12 cellular contexts compared by ENCODE assay signal in genomic region chr7:131034166-131034881, GRCh38.
DNase-seq lines count a peak whose midpoint lies in the region; ATAC-seq, FAIRE-seq and TF ChIP-seq lines count a peak whose summit lies in the region.
"Had no signal": no experiment of that assay in that cellular context is flagged by ENCODE, and none has a peak within 500 bp of the region (broad histone marks: within the 10 kb centered on the region; RNA-seq: fewer than 3 reads in every experiment).

No MANE protein-coding gene starts in this region.

- CTCF ChIA-PET in activated naive CD4-positive, alpha-beta T cell treated with anti-CD3 and anti-CD28 coated beads for 36 hours (lab: Charles Lee), result no interaction called here
- CTCF ChIA-PET in activated naive CD4-positive, alpha-beta T cell treated with anti-CD3 and anti-CD28 coated beads, Interleukin-2, amount 10 ng/mL, durations not matched to agents 7 days and 5 days (lab: Charles Lee), result no interaction called here
- CTCF ChIA-PET in activated B cell treated with CpG ODN at 0.5 μM for 24 hours (lab: Charles Lee), result no interaction called here

- peak; percentile 65 for DNase-seq in activated naive CD4-positive, alpha-beta T cell treated with anti-CD3 and anti-CD28 coated beads for 36 hours
- DNase-seq in activated naive CD4-positive, alpha-beta T cell treated with anti-CD3 and anti-CD28 coated beads, Interleukin-2, amount 10 ng/mL, durations not matched to agents 7 days and 5 days, result no peak
- no peak for DNase-seq in activated B cell treated with CpG ODN at 0.5 μM for 24 hours
- DNase-seq in right atrium auricular region (ENCODE audit: low spot score), result peak; percentile 49
- DNase-seq in testis, result peak; percentile 72
- DNase-seq in NCI-H526 treated with DMSO at 0.1 percent for 48 hours (lab: John Stamatoyannopoulos, UW), result no peak
- DNase-seq in H54 (ENCODE audit: insufficient read length, low spot score), result no peak
- no peak for DNase-seq in DMS114 treated with DMSO at 0.1 percent for 48 hours (lab: John Stamatoyannopoulos, UW; ENCODE audit: unreplicated experiment)
- DNase-seq: foreskin fibroblast; NCI-H1930; stimulated activated CD4-positive, alpha-beta T cell treated with anti-CD3 and anti-CD28 coated beads, Interleukin-2, amount 100 ng/mL, for 48 hours had no signal

- 60 to 67% methylated on average over 9 of the region's 9 CpGs for WGBS in testis, 2 donors

- ATAC-seq in activated B cell treated with CpG ODN at 0.5 μM for 24 hours (ENCODE audit: low read depth), result no peak

- H3K4me1 ChIP-seq in right atrium auricular region (peaks cover 0 to 61% of the 10 kb centered on the region in 2 donors), testis (peaks cover 40% of the 10 kb centered on the region)

- TF ChIP-seq CTCF in activated B cell treated with CpG ODN at 0.5 μM for 24 hours (IDR thresholded peaks at IDR 0.05), result no peak
- TF ChIP-seq CTCF in right atrium auricular region (IDR thresholded peaks at IDR 0.05), result no peak
- TF ChIP-seq CTCF in testis (IDR thresholded peaks at IDR 0.05), result no peak

- H3K9me3 ChIP-seq in right atrium auricular region (no peaks in the 10 kb centered on the region), testis (no peaks in the 10 kb centered on the region)
- H3K9me3 ChIP-seq: ascending aorta had no signal

- H3K9me3 Mint-ChIP-seq in activated naive CD4-positive, alpha-beta T cell treated with anti-CD3 and anti-CD28 coated beads for 36 hours, result peaks cover 5% of the 10 kb centered on the region
- peaks cover 2% of the 10 kb centered on the region for H3K9me3 Mint-ChIP-seq in activated naive CD4-positive, alpha-beta T cell treated with anti-CD3 and anti-CD28 coated beads, Interleukin-2, amount 10 ng/mL, durations not matched to agents 7 days and 5 days
- H3K9me3 Mint-ChIP-seq in activated B cell treated with CpG ODN at 0.5 μM for 24 hours, result no peaks in the 10 kb centered on the region

- H3K4me1 Mint-ChIP-seq in activated naive CD4-positive, alpha-beta T cell treated with anti-CD3 and anti-CD28 coated beads for 36 hours (ENCODE audit: low read depth), result peaks cover 86% of the 10 kb centered on the region
- peaks cover 74% of the 10 kb centered on the region for H3K4me1 Mint-ChIP-seq in activated naive CD4-positive, alpha-beta T cell treated with anti-CD3 and anti-CD28 coated beads, Interleukin-2, amount 10 ng/mL, durations not matched to agents 7 days and 5 days
- peaks cover 89% of the 10 kb centered on the region for H3K4me1 Mint-ChIP-seq in activated B cell treated with CpG ODN at 0.5 μM for 24 hours

- no peaks in the 10 kb centered on the region for H3K36me3 ChIP-seq in right atrium auricular region
- no peaks in the 10 kb centered on the region for H3K36me3 ChIP-seq in testis (ENCODE audit: low read depth, missing control alignments)
- H3K36me3 ChIP-seq: ascending aorta had no signal

- no peak overlapping the region for H3K27ac Mint-ChIP-seq in activated naive CD4-positive, alpha-beta T cell treated with anti-CD3 and anti-CD28 coated beads for 36 hours
- no peak overlapping the region for H3K27ac Mint-ChIP-seq in activated naive CD4-positive, alpha-beta T cell treated with anti-CD3 and anti-CD28 coated beads, Interleukin-2, amount 10 ng/mL, durations not matched to agents 7 days and 5 days
- peak overlapping the region; percentile 98 for H3K27ac Mint-ChIP-seq in activated B cell treated with CpG ODN at 0.5 μM for 24 hours

- POLR2A ChIA-PET in activated B cell treated with CpG ODN at 0.5 μM for 24 hours (lab: Charles Lee), result interaction anchor here (1.8 kb wide), 1 partner anchor 52 kb away, joined by 6 read pairs; no protein-coding TSS in a partner anchor

- intact Hi-C loops in activated naive CD4-positive, alpha-beta T cell treated with anti-CD3 and anti-CD28 coated beads for 36 hours (cut with micrococcal nuclease), result loop anchor here (10.0 kb wide), 2 partner anchors 760 to 850 kb away; no protein-coding TSS in a partner anchor
- intact Hi-C loops in activated B cell treated with CpG ODN at 0.5 μM for 24 hours (cut with micrococcal nuclease), result loop anchor here (5.0 kb wide), 1 partner anchor 37 kb away; no protein-coding TSS in a partner anchor
- intact Hi-C loops in testis (cut with DNase I; ENCODE audit: low total_unique reads), result no loop called here

- H3K27me3 ChIP-seq in right atrium auricular region, result no peaks in the 10 kb centered on the region
- no peaks in the 10 kb centered on the region for H3K27me3 ChIP-seq in testis
- H3K27me3 ChIP-seq: ascending aorta had no signal

- no peak for FAIRE-seq in H54 (lab: Jason Lieb, UNC)

- peaks cover 9% of the 10 kb centered on the region for H3K36me3 Mint-ChIP-seq in activated naive CD4-positive, alpha-beta T cell treated with anti-CD3 and anti-CD28 coated beads for 36 hours (ENCODE audit: low read depth)
- H3K36me3 Mint-ChIP-seq in activated naive CD4-positive, alpha-beta T cell treated with anti-CD3 and anti-CD28 coated beads, Interleukin-2, amount 10 ng/mL, durations not matched to agents 7 days and 5 days, result peaks cover 33% of the 10 kb centered on the region
- H3K36me3 Mint-ChIP-seq in activated B cell treated with CpG ODN at 0.5 μM for 24 hours (ENCODE audit: low read depth), result peaks cover 21% of the 10 kb centered on the region

- TF ChIP-seq POLR2A in testis (IDR thresholded peaks at IDR 0.05), result no peak
- no peak for TF ChIP-seq POLR2A in H54 (IDR thresholded peaks at IDR 0.05; ENCODE audit: low read depth, low read length)

- H3K4me3 ChIP-seq in right atrium auricular region (no peak overlapping the region), testis (no peak overlapping the region)
- H3K4me3 ChIP-seq: ascending aorta had no signal

- H3K27me3 Mint-ChIP-seq in activated naive CD4-positive, alpha-beta T cell treated with anti-CD3 and anti-CD28 coated beads for 36 hours (ENCODE audit: low read depth), result no peaks in the 10 kb centered on the region
- H3K27me3 Mint-ChIP-seq in activated naive CD4-positive, alpha-beta T cell treated with anti-CD3 and anti-CD28 coated beads, Interleukin-2, amount 10 ng/mL, durations not matched to agents 7 days and 5 days, result no peaks in the 10 kb centered on the region
- no peaks in the 10 kb centered on the region for H3K27me3 Mint-ChIP-seq in activated B cell treated with CpG ODN at 0.5 μM for 24 hours

- peak overlapping the region in 1 of 2 donors; percentile 33 for H3K27ac ChIP-seq in right atrium auricular region
- no peak overlapping the region for H3K27ac ChIP-seq in testis

- no peak overlapping the region for H3K4me3 Mint-ChIP-seq in activated naive CD4-positive, alpha-beta T cell treated with anti-CD3 and anti-CD28 coated beads for 36 hours
- no peak overlapping the region for H3K4me3 Mint-ChIP-seq in activated naive CD4-positive, alpha-beta T cell treated with anti-CD3 and anti-CD28 coated beads, Interleukin-2, amount 10 ng/mL, durations not matched to agents 7 days and 5 days
- H3K4me3 Mint-ChIP-seq in activated B cell treated with CpG ODN at 0.5 μM for 24 hours, result peak overlapping the region; percentile 32

Comparison
In these comparisons a context has a peak if more than half of its experiments do, and no peak if none do; other contexts are left out.
1. DNase-seq: peak in activated naive CD4-positive, alpha-beta T cell treated with anti-CD3 and anti-CD28 coated beads for 36 hours (single experiment), right atrium auricular region (single experiment) and testis (single experiment); none in activated naive CD4-positive, alpha-beta T cell treated with anti-CD3 and anti-CD28 coated beads, Interleukin-2, amount 10 ng/mL, durations not matched to agents 7 days and 5 days (single experiment), activated B cell treated with CpG ODN at 0.5 μM for 24 hours (single experiment), NCI-H526 treated with DMSO at 0.1 percent for 48 hours (single experiment), H54 (single experiment) and DMS114 treated with DMSO at 0.1 percent for 48 hours (single experiment).